In the genomic region with DNA sequence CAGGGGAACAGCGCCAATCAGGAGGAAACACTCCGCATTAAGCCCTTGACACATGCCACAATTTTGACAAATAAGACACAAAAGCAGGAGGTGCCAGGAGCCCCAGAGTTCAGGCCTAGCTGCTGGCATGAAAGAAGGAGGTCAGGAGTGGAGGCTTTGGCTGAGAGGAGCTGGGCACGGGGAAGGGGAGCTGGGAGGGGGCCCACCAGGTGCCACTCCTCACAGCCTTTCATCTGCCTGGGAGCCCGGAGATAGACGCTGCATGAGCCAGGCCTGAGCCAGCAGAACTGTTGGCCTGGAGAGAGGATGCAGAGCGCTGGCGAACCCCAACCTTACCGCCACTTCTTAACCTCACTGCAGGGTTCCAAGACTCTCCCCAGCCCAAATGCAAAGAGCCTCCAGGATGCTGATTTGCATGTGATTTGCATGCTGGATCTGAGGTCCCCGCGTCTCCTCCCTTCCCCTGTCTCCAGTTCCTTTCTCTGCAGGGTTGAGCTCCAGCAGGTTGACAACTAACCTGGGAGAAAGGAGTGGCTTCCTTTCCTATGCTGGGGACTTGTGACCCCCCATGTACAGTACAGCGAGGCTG, we compare ENCODE assay signal across 14 cellular contexts.
"Had no signal": no experiment of that assay in that cellular context is flagged by ENCODE, and none has a peak within 500 bp of the region (broad histone marks: within the 10 kb centered on the region; RNA-seq: fewer than 3 reads in every experiment).

No MANE protein-coding gene starts in this region.

- H3K36me3 Mint-ChIP-seq: naive thymus-derived CD8-positive, alpha-beta T cell had no signal

- H3K4me3 Mint-ChIP-seq: naive thymus-derived CD8-positive, alpha-beta T cell had no signal

- H3K9me3 Mint-ChIP-seq: naive thymus-derived CD8-positive, alpha-beta T cell had no signal

- H3K27ac Mint-ChIP-seq: naive thymus-derived CD8-positive, alpha-beta T cell had no signal

- DNase-seq: activated CD4-positive, alpha-beta T cell treated with anti-CD3 and anti-CD28 coated beads, Interleukin-2, amount 50 U/mL, for 4 hours; activated effector memory CD4-positive, alpha-beta T cell treated with Interleukin-2 at 50 U/mL for 16 hours; activated T-cell treated with anti-CD3 and anti-CD28 coated beads, Interleukin-2, amount 50 U/mL, for 1 hour; aorta; foreskin melanocyte; head of caudate nucleus; mucosa of descending colon; naive thymus-derived CD8-positive, alpha-beta T cell; psoas muscle; stimulated activated CD4-positive, alpha-beta T cell treated with anti-CD3 and anti-CD28 coated beads, Interleukin-12 subunit alpha, Interleukin-12 subunit beta, amount 100 ng/mL, for 4 hours; stimulated activated naive CD4-positive, alpha-beta T cell; substantia nigra; trophoblast cell had no signal

- ATAC-seq: activated CD4-positive, CD25-positive, alpha-beta regulatory T cell treated with anti-CD3 and anti-CD28 coated beads, Interleukin-2, amount 50 U/mL, for 24 hours; mucosa of descending colon; naive thymus-derived CD8-positive, alpha-beta T cell; psoas muscle had no signal
